Comparison of ENCODE assay signal across 1 cellular context in genomic region chr2:85754313-85755095, GRCh38.
TF ChIP-seq lines count a peak whose summit lies in the region.

No MANE protein-coding gene starts in this region.

TF ChIP-seq in IMR-90, 13 proteins besides CTCF, POLR2A, EP300 and RAD21:
- no peak for TF ChIP-seq SMC3 (IDR thresholded peaks at IDR 0.05; ENCODE audit: low read depth, low read length)
- no peak for TF ChIP-seq RFX5 (IDR thresholded peaks at IDR 0.05; ENCODE audit: low read depth, low read length)
- no peak for TF ChIP-seq ELK1 (IDR thresholded peaks at IDR 0.05; ENCODE audit: borderline replicate concordance, low read depth, low read length)
- no peak for TF ChIP-seq MAZ (IDR thresholded peaks at IDR 0.05; ENCODE audit: borderline replicate concordance, low read depth, low read length)
- no peak for TF ChIP-seq USF2 (IDR thresholded peaks at IDR 0.05; ENCODE audit: low read depth, low read length)
- TF ChIP-seq FOS (IDR thresholded peaks at IDR 0.05; ENCODE audit: low read depth, low read length): no peak
- no peak for TF ChIP-seq CHD1 (IDR thresholded peaks at IDR 0.05; ENCODE audit: low read depth, low read length)
- no peak for TF ChIP-seq RCOR1 (IDR thresholded peaks at IDR 0.05; ENCODE audit: insufficient replicate concordance, low read length)
- no peak for TF ChIP-seq MXI1 (IDR thresholded peaks at IDR 0.05; ENCODE audit: borderline replicate concordance, low read depth, low read length)
- TF ChIP-seq NFE2L2 (IDR thresholded peaks at IDR 0.05; ENCODE audit: low read depth, low read length): no peak
- TF ChIP-seq CEBPB (IDR thresholded peaks at IDR 0.05; ENCODE audit: low read depth, low read length): no peak
- TF ChIP-seq MAFK (IDR thresholded peaks at IDR 0.05; ENCODE audit: low read depth, low read length): no peak
- TF ChIP-seq BHLHE40 (IDR thresholded peaks at IDR 0.05; ENCODE audit: low read depth, low read length): no peak
TF ChIP-seq in IMR-90: peak in this region for 0.
